ENCODE assay signal across 1 cellular context in genomic region chr12:131229426-131230339, GRCh38.
TF ChIP-seq lines count a peak whose summit lies in the region.

No MANE protein-coding gene starts in this region.

TF ChIP-seq in HEK293, 187 proteins besides CTCF, POLR2A, EP300 and RAD21 (continued from another document):
- TF ChIP-seq PRDM10 (tag by site-specific recombination; IDR thresholded peaks at IDR 0.05): peak; percentile 79
- TF ChIP-seq ZFHX2 (tag by site-specific recombination; conservative IDR thresholded peaks at IDR 0.05): peak; percentile 58
- no peak for TF ChIP-seq AEBP2 (tag by site-specific recombination; IDR thresholded peaks at IDR 0.05; ENCODE audit: borderline replicate concordance)
- TF ChIP-seq SP2 (tag by site-specific recombination; IDR thresholded peaks at IDR 0.05): 0 out of 2 replicates have a peak, but pooled peaks have one; percentile 9
- TF ChIP-seq ZNF350 (tag by site-specific recombination; IDR thresholded peaks at IDR 0.05): no peak
- no peak for TF ChIP-seq BCL6B (tag by site-specific recombination; IDR thresholded peaks at IDR 0.05)
- TF ChIP-seq ZIC2 (tag by site-specific recombination; IDR thresholded peaks at IDR 0.05): peak; percentile 61
- TF ChIP-seq ZNF341 (tag by site-specific recombination; IDR thresholded peaks at IDR 0.05; ENCODE audit: low read depth): no peak
- TF ChIP-seq GLIS2 (tag by site-specific recombination; IDR thresholded peaks at IDR 0.05): 0 out of 2 replicates have a peak, but pooled peaks have one; percentile 20
